In genomic region chr1:33472349-33472980, GRCh38 we compare ENCODE assay signal across 1 cellular context.
TF ChIP-seq lines count a peak whose summit lies in the region.

Gene ZSCAN20 (plus strand): TSS chr1:33472645. CDS start chr1:33479289, 6,644 bp downstream.

TF ChIP-seq in K562, 482 proteins besides CTCF, POLR2A, EP300 and RAD21 (continued from another document and continues in another):
- TF ChIP-seq THRAP3 (IDR thresholded peaks at IDR 0.05; ENCODE audit: borderline replicate concordance) (no peak), YY1 (IDR thresholded peaks at IDR 0.05; ENCODE audit: borderline replicate concordance in 1 of 3, control insufficient read depth in 1 of 3, extremely low read depth in 1 of 3, insufficient read depth in 3 of 3, insufficient read length in 1 of 3, insufficient replicate concordance in 2 of 3, low read depth in 1 of 3, low read length in 2 of 3) (peak in 2 of 3 experiments; percentile 48 to 50), HLTF (IDR thresholded peaks at IDR 0.05) (peak; percentile 72), PML (IDR thresholded peaks at IDR 0.05; ENCODE audit: low read length) (no peak), CHD2 (IDR thresholded peaks at IDR 0.05; ENCODE audit: low read depth, low read length) (peak; percentile 81), ZKSCAN3 (CRISPR knock-in tag; IDR thresholded peaks at IDR 0.05) (no peak), CGGBP1 (CRISPR knock-in tag; IDR thresholded peaks at IDR 0.05) (no peak), MTA1 (IDR thresholded peaks at IDR 0.05; ENCODE audit: borderline replicate concordance) (0 out of 2 replicates have a peak, but pooled peaks have one; percentile 19), GTF3C2 (IDR thresholded peaks at IDR 0.05; ENCODE audit: borderline replicate concordance, extremely low read depth, insufficient read length) (no peak), FOXA1 (IDR thresholded peaks at IDR 0.05; ENCODE audit: borderline replicate concordance) (no peak), NCOA2 (IDR thresholded peaks at IDR 0.05; ENCODE audit: partially characterized antibody in 2 of 2) (no peak), SMARCC2 (IDR thresholded peaks at IDR 0.05; ENCODE audit: low read depth) (no peak), ZNF609 (CRISPR knock-in tag; IDR thresholded peaks at IDR 0.05; ENCODE audit: borderline replicate concordance) (no peak), FOXO4 (CRISPR knock-in tag; IDR thresholded peaks at IDR 0.05) (no peak), ZNF23 (CRISPR knock-in tag; IDR thresholded peaks at IDR 0.05) (no peak), CREB3L1 (IDR thresholded peaks at IDR 0.05; ENCODE audit: borderline replicate concordance, low read depth) (peak; percentile 86), E2F1 (CRISPR knock-in tag; IDR thresholded peaks at IDR 0.05) (no peak), MLX (CRISPR knock-in tag; conservative IDR thresholded peaks at IDR 0.05) (no peak), PHF8 (IDR thresholded peaks at IDR 0.05; ENCODE audit: borderline replicate concordance, low read length) (peak; percentile 54; the same call in 1 of the 2 replicates), CREB3 (tag; conservative IDR thresholded peaks at IDR 0.05; ENCODE audit: low read depth) (no peak), RHOXF2B (CRISPR knock-in tag; conservative IDR thresholded peaks at IDR 0.05) (0 out of 2 replicates have a peak, but pooled peaks have one; percentile 57), EP400 (IDR thresholded peaks at IDR 0.05) (no peak), L3MBTL2 (IDR thresholded peaks at IDR 0.05) (0 out of 2 replicates have a peak, but pooled peaks have one; percentile 25), XRCC5 (IDR thresholded peaks at IDR 0.05; ENCODE audit: low read depth, low read length) (no peak), ATF1 (CRISPR knock-in tag; IDR thresholded peaks at IDR 0.05) (no peak), ATF1 (tag; IDR thresholded peaks at IDR 0.05) (peak; percentile 82), CAMTA2 (CRISPR knock-in tag; conservative IDR thresholded peaks at IDR 0.05) (no peak), NR4A1 (CRISPR knock-in tag; IDR thresholded peaks at IDR 0.05) (no peak), NR4A1 (tag; IDR thresholded peaks at IDR 0.05) (no peak), MAFF (IDR thresholded peaks at IDR 0.05; ENCODE audit: low read length) (no peak), ZBTB2 (IDR thresholded peaks at IDR 0.05) (no peak; the same call in 1 of the 2 replicates), POLR2AphosphoS5 (IDR thresholded peaks at IDR 0.05; ENCODE audit: control insufficient read depth, insufficient read depth, low read depth, low read length) (0 out of 2 replicates have a peak, but pooled peaks have one; percentile 36), ILK (tag; IDR thresholded peaks at IDR 0.05; ENCODE audit: borderline replicate concordance, low read depth) (no peak), CHD1 (IDR thresholded peaks at IDR 0.05; ENCODE audit: low read length) (no peak), ZNF75A (CRISPR knock-in tag; IDR thresholded peaks at IDR 0.05) (no peak), DDX20 (tag; IDR thresholded peaks at IDR 0.05; ENCODE audit: low read depth) (no peak), GATAD2B (IDR thresholded peaks at IDR 0.05; ENCODE audit: borderline replicate concordance) (no peak), ZNF143 (CRISPR knock-in tag; IDR thresholded peaks at IDR 0.05) (peak; percentile 88), FOSL1 (tag; conservative IDR thresholded peaks at IDR 0.05) (no peak), HNRNPH1 (optimal IDR thresholded peaks at IDR 0.05; ENCODE audit: low read depth, low read length) (no peak), ZNF354B (CRISPR knock-in tag; IDR thresholded peaks at IDR 0.05) (no peak)
